Comparison of ENCODE assay signal across 33 cellular contexts in the genomic region with DNA sequence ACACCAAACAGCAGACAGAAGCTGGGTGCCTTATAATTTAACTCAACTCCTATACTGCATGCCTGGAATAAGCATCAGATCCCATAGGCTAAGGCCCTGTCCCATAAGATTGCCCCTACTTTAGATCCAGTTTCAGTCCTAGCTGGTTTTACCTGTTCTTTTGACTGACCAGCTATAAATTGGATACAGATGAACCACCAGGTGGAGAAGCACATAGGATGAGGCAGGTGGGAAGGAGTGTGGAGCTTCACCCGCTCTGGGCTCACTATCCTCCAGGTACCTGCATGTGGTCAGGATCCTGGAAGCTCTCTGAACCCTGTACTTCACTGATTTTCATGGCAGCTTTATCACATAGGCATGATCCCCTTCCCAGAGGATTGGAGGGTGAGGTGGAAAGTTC. TPM values are rescaled to one million over a fixed set of nuclear protein-coding genes. Genes with fewer than 3 reads are reported as not detected.
DNase-seq lines count a peak whose midpoint lies in the region; ATAC-seq, FAIRE-seq and TF ChIP-seq lines count a peak whose summit lies in the region.
"Had no signal": no experiment of that assay in that cellular context is flagged by ENCODE, and none has a peak within 500 bp of the region (broad histone marks: within the 10 kb centered on the region; RNA-seq: fewer than 3 reads in every experiment).

No MANE protein-coding gene starts in this region.

- ATAC-seq in stimulated activated naive CD8-positive, alpha-beta T cell treated with anti-CD3 and anti-CD28 coated beads, Interleukin-15, Interleukin-2, amounts not matched to agents 100 U/mL and 50 U/mL, for 24 hours, result no peak
- ATAC-seq in HG02678 (IDR thresholded peaks at IDR 0.05; ENCODE audit: unreplicated experiment), result no peak
- ATAC-seq: activated CD4-positive, alpha-beta T cell treated with anti-CD3 and anti-CD28 coated beads for 36 hours; foreskin keratinocyte; Right ventricle myocardium inferior; SK-N-SH treated with all-trans-retinoic acid at 6 μM for 48 hours had no signal

- no peak overlapping the region for H3K56ac ChIP-seq in H1 (replicated peaks; ENCODE audit: insufficient read length, low read depth, low read length)

- no peak for TF ChIP-seq POLR2A in H1 (IDR thresholded peaks at IDR 0.05; ENCODE audit: control extremely low read depth in 1 of 2, low read depth in 2 of 2, low read length in 2 of 2)

- H3K23ac ChIP-seq in H1 (ENCODE audit: insufficient read length), result no peak overlapping the region

- no peaks in the 10 kb centered on the region for H3K9me3 ChIP-seq in Caco-2
- no peaks in the 10 kb centered on the region; a peak in 1 of 4 replicates for H3K9me3 ChIP-seq in H1 (ENCODE audit: insufficient read depth in 2 of 2, low read depth in 1 of 2, low read length in 1 of 2)
- H3K9me3 ChIP-seq: prostate gland, thoracic aorta, uterus had no signal

- no peaks in the 10 kb centered on the region for H3K36me3 ChIP-seq in Caco-2 (ENCODE audit: control insufficient read depth, insufficient read depth, low read length)
- H3K36me3 ChIP-seq in H1 (ENCODE audit: control insufficient read depth in 2 of 4, insufficient read depth in 4 of 4, low read length in 3 of 4), result peaks cover 0 to 2% (median 0%) of the 10 kb centered on the region in 4 experiments; a peak in 1 of 8 replicates
- H3K36me3 ChIP-seq: ascending aorta, esophagus muscularis mucosa, left ventricle myocardium inferior, prostate gland, thoracic aorta, uterus had no signal

- H3K4me1 ChIP-seq in Caco-2 (peaks cover 9% of the 10 kb centered on the region; the same call in 1 of the 2 replicates), H1 (replicated peaks in 1 of 4; ENCODE audit: control insufficient read depth in 3 of 4, insufficient read depth in 4 of 4, low read length in 3 of 4) (peaks cover 0 to 4% (median 0%) of the 10 kb centered on the region in 4 experiments; a peak in 1 of 7 replicates)
- H3K4me1 ChIP-seq: ascending aorta; BLaER1 treated with 17β-estradiol and CSF1 and Interleukin-3, amounts not matched to agents 10 nM and 100 nM; esophagus muscularis mucosa; foreskin keratinocyte; prostate gland; uterus had no signal

- H3K36me3 Mint-ChIP-seq in Caco-2 (ENCODE audit: insufficient read depth, unreplicated experiment), result peaks cover 7% of the 10 kb centered on the region

- H4K5ac ChIP-seq in H1 (ENCODE audit: insufficient read length, low read depth, low read length), result no peak overlapping the region

- no peak overlapping the region for H3K9ac ChIP-seq in H1 (replicated peaks in 1 of 4; ENCODE audit: extremely low read depth in 1 of 4, low read depth in 3 of 4, low read length in 3 of 4)
- H3K9ac ChIP-seq: BLaER1 treated with 17β-estradiol and CSF1 and Interleukin-3, amounts not matched to agents 10 nM and 100 nM; GM23248 had no signal

- no peak overlapping the region for H3K14ac ChIP-seq in H1 (ENCODE audit: insufficient read length)

- H2BK15ac ChIP-seq in H1 (ENCODE audit: low read length), result no peak overlapping the region

- peak; percentile 22 to 37; a peak in 3 of 4 replicates for TF ChIP-seq RAD21 in H1 (IDR thresholded peaks at IDR 0.05 in 1 of 2, conservative IDR thresholded peaks at IDR 0.05 in 1 of 2; ENCODE audit: low read depth in 2 of 2, low read length in 2 of 2)

- POLR2A ChIA-PET in Caco-2 (lab: Charles Lee), result interaction anchor here (0.6 kb wide), 1 partner anchor 51 kb away, joined by 3 read pairs; no protein-coding TSS in a partner anchor
- POLR2A ChIA-PET in H1 (lab: Charles Lee; ENCODE audit: partially characterized antibody), result interaction anchor here (0.6 kb wide), 2 partner anchors 32 to 173 kb away, joined by 3 to 5 read pairs; no protein-coding TSS in a partner anchor

- no peak overlapping the region for H2BK120ac ChIP-seq in H1 (replicated peaks; ENCODE audit: low read depth, low read length)

- no peak for TF ChIP-seq EP300 in H1 (IDR thresholded peaks at IDR 0.05; ENCODE audit: borderline replicate concordance in 1 of 2, low read depth in 2 of 2, low read length in 2 of 2)

- peaks cover 0 to 50% of the 10 kb centered on the region in 2 experiments; a peak in 3 of 4 replicates for H3K79me2 ChIP-seq in H1 (ENCODE audit: control insufficient read depth in 1 of 2, insufficient read depth in 2 of 2, low read length in 2 of 2)

- H3K4me3 Mint-ChIP-seq in Caco-2 (ENCODE audit: unreplicated experiment), result no peak overlapping the region
- H3K4me3 Mint-ChIP-seq: activated CD4-positive, alpha-beta T cell treated with anti-CD3 and anti-CD28 coated beads for 36 hours; activated naive CD8-positive, alpha-beta T cell treated with anti-CD3 and anti-CD28 coated beads, Interleukin-2, amount 10 ng/mL, durations not matched to agents 7 days and 5 days; mesothelial cell of epicardium; naive B cell; stimulated activated naive CD8-positive, alpha-beta T cell treated with anti-CD3 and anti-CD28 coated beads, Interleukin-15, Interleukin-2, amounts not matched to agents 100 ng/mL and 50 ng/mL, for 24 hours had no signal

- no peak overlapping the region for H3K4me2 ChIP-seq in H1 (ENCODE audit: insufficient read depth in 1 of 2, low read depth in 2 of 2, low read length in 2 of 2)
- H3K4me2 ChIP-seq: BLaER1 treated with 17β-estradiol and CSF1 and Interleukin-3, amounts not matched to agents 10 nM and 100 nM had no signal

- no peaks in the 10 kb centered on the region for H3K23me2 ChIP-seq in H1 (ENCODE audit: low read depth, low read length)

- TF ChIP-seq CTCF in 22Rv1 (IDR thresholded peaks at IDR 0.05) (no peak), Caco-2 (IDR thresholded peaks at IDR 0.05; ENCODE audit: insufficient read depth in 1 of 2, low read depth in 1 of 2, low read length in 1 of 2, severe bottlenecking in 1 of 2, unreplicated experiment in 1 of 2) (no peak), H1 (IDR thresholded peaks at IDR 0.05; ENCODE audit: control extremely low read depth in 1 of 3, insufficient read depth in 1 of 3, low read depth in 1 of 3, low read length in 3 of 3) (peak in 1 of 3 experiments; percentile 42; a peak in 1 of 4 replicates)

- no peak overlapping the region for H2BK12ac ChIP-seq in H1 (ENCODE audit: low read depth, low read length)

- no peak overlapping the region for H3K18ac ChIP-seq in H1 (ENCODE audit: extremely low read depth, low read length)

- H3K27ac Mint-ChIP-seq in Caco-2 (ENCODE audit: unreplicated experiment), result no peak overlapping the region
- H3K27ac Mint-ChIP-seq: activated CD4-positive, alpha-beta T cell treated with anti-CD3 and anti-CD28 coated beads for 36 hours; activated naive CD8-positive, alpha-beta T cell treated with anti-CD3 and anti-CD28 coated beads, Interleukin-2, amount 10 ng/mL, durations not matched to agents 7 days and 5 days; mesothelial cell of epicardium; naive B cell had no signal

- no peaks in the 10 kb centered on the region for H3K27me3 Mint-ChIP-seq in Caco-2 (ENCODE audit: insufficient read depth, unreplicated experiment)
- H3K27me3 Mint-ChIP-seq: activated CD4-positive, alpha-beta T cell treated with anti-CD3 and anti-CD28 coated beads for 36 hours; activated naive CD8-positive, alpha-beta T cell treated with anti-CD3 and anti-CD28 coated beads, Interleukin-2, amount 10 ng/mL, durations not matched to agents 7 days and 5 days; naive B cell; stimulated activated naive CD8-positive, alpha-beta T cell treated with anti-CD3 and anti-CD28 coated beads, Interleukin-15, Interleukin-2, amounts not matched to agents 100 ng/mL and 50 ng/mL, for 24 hours had no signal

- peak; percentile 39 to 42 for DNase-seq in Caco-2
- peak; percentile 77 to 87 for DNase-seq in NCI-H526 (lab: John Stamatoyannopoulos, UW)
- no peak for DNase-seq in H1 (ENCODE audit: low read depth in 1 of 2, low spot score in 2 of 2)
- no peak for DNase-seq in stimulated activated naive CD8-positive, alpha-beta T cell treated with anti-CD3 and anti-CD28 coated beads, Interleukin-15, Interleukin-2, amounts not matched to agents 100 U/mL and 50 U/mL, for 24 hours
- DNase-seq in NCI-H226, result no peak
- no peak for DNase-seq in glomerular visceral epithelial cell (ENCODE audit: extremely low spot score)
- DNase-seq: activated CD4-positive, alpha-beta T cell treated with anti-CD3 and anti-CD28 coated beads for 36 hours; activated effector memory CD4-positive, alpha-beta T cell treated with Interleukin-2 at 50 U/mL for 16 hours; activated naive CD8-positive, alpha-beta T cell treated with anti-CD3 and anti-CD28 coated beads, Interleukin-2, amount 10 ng/mL, durations not matched to agents 7 days and 5 days; activated T-cell treated with anti-CD3 and anti-CD28 coated beads for 4 hours; Calu3; cortex of kidney; EL; foreskin keratinocyte; GM23248; left ventricle myocardium inferior; MG63; naive B cell; NCI-H1436; NCI-H2171; uterus had no signal

- no peak overlapping the region for H4K91ac ChIP-seq in H1 (replicated peaks; ENCODE audit: insufficient read length, low read length)

- no peaks in the 10 kb centered on the region for H3K27me3 ChIP-seq in Caco-2 (replicated peaks; ENCODE audit: control insufficient read depth, insufficient read depth, low read length)
- no peaks in the 10 kb centered on the region for H3K27me3 ChIP-seq in H1 (replicated peaks in 1 of 4; ENCODE audit: control insufficient read depth in 3 of 4, extremely low read depth in 1 of 4, insufficient read depth in 3 of 4, low read length in 3 of 4)
- H3K27me3 ChIP-seq: ascending aorta; BLaER1 treated with 17β-estradiol and CSF1 and Interleukin-3, amounts not matched to agents 10 nM and 100 nM; esophagus muscularis mucosa; foreskin keratinocyte; MG63; uterus had no signal

- H3K27ac ChIP-seq in 22Rv1 (peak overlapping the region; percentile 9; the same call in 1 of the 2 replicates), H1 (ENCODE audit: low read depth, low read length) (no peak overlapping the region)
- H3K27ac ChIP-seq: ascending aorta; BLaER1 treated with 17β-estradiol and CSF1 and Interleukin-3, amounts not matched to agents 10 nM and 100 nM; esophagus muscularis mucosa; foreskin keratinocyte; GM23248; left ventricle myocardium inferior; prostate gland; thoracic aorta; uterus had no signal

- H4K8ac ChIP-seq in H1 (ENCODE audit: extremely low read depth, insufficient read depth, low read length), result no peak overlapping the region

- peaks cover 2% of the 10 kb centered on the region; the same call in 1 of the 2 replicates for H3K79me1 ChIP-seq in H1 (ENCODE audit: low read depth, low read length)

- H2BK20ac ChIP-seq in H1 (ENCODE audit: low read length), result no peak overlapping the region

- intact Hi-C loops in Caco-2 (cut with micrococcal nuclease; ENCODE audit: unreplicated experiment), result loop anchor here (1.0 kb wide), 1 partner anchor 27 kb away; no protein-coding TSS in a partner anchor

- H3K4me3 ChIP-seq in Caco-2 (ENCODE audit: low read depth, low read length) (no peak overlapping the region), H1 (ENCODE audit: extremely low read depth in 1 of 4, insufficient read depth in 2 of 4, low read depth in 3 of 4, low read length in 4 of 4) (no peak overlapping the region)
- H3K4me3 ChIP-seq: ascending aorta; BLaER1 treated with 17β-estradiol and CSF1 and Interleukin-3, amounts not matched to agents 10 nM and 100 nM; esophagus muscularis mucosa; GM23248; left ventricle myocardium inferior; MG63; prostate gland; thoracic aorta; uterus had no signal

- H2AK5ac ChIP-seq in H1 (ENCODE audit: low read depth, low read length), result no peak overlapping the region

- H2AFZ ChIP-seq in H1 (ENCODE audit: low read length), result no peak overlapping the region
- H2AFZ ChIP-seq: GM23248 had no signal

- no peaks in the 10 kb centered on the region for H3K9me3 Mint-ChIP-seq in Caco-2 (ENCODE audit: unreplicated experiment)

- no peaks in the 10 kb centered on the region for H3K4me1 Mint-ChIP-seq in Caco-2 (ENCODE audit: low read depth, unreplicated experiment)
- H3K4me1 Mint-ChIP-seq: activated CD4-positive, alpha-beta T cell treated with anti-CD3 and anti-CD28 coated beads for 36 hours; activated naive CD8-positive, alpha-beta T cell treated with anti-CD3 and anti-CD28 coated beads, Interleukin-2, amount 10 ng/mL, durations not matched to agents 7 days and 5 days had no signal

- CTCF ChIA-PET in Caco-2 (lab: Charles Lee) (interaction anchor here (0.6 to 1.1 kb wide), 3 partner anchors 12 to 178 kb away, joined by 3 to 9 read pairs (median 3); no protein-coding TSS in a partner anchor), H1 (lab: Charles Lee; ENCODE audit: partially characterized antibody) (interaction anchor here (0.7 to 1.6 kb wide), 7 partner anchors 9 to 47 kb away, joined by 3 to 6 read pairs (median 4); no protein-coding TSS in a partner anchor)

- WGBS in H1 (ENCODE audit: extremely low coverage in 1 of 2, insufficient coverage in 1 of 2, insufficient read length in 1 of 2, insufficient replicate concordance in 2 of 2, low coverage in 1 of 2, low lambda C conversion rate in 2 of 2, missing lambda C conversion rate in 1 of 2), 2 experiments, result 82% methylated on average over 1 of the region's 1 CpG; no CpG with 5 or more reads in 1 of the 2 experiments

- BruUV-seq in Caco-2 (replicated peaks; lab: Mats Ljungman, UMichigan), result no TSS peak

- no peak overlapping the region for H2BK5ac ChIP-seq in H1 (ENCODE audit: low read depth, low read length)

- no peaks in the 10 kb centered on the region for H4K20me1 ChIP-seq in H1 (replicated peaks in 1 of 2; ENCODE audit: control insufficient read depth in 1 of 2, insufficient read depth in 2 of 2, low read length in 2 of 2)

- FAIRE-seq in H1 (lab: Jason Lieb, UNC), result no peak
- FAIRE-seq: GM12891 had no signal

- no peak overlapping the region for H3K4ac ChIP-seq in H1 (replicated peaks; ENCODE audit: insufficient read length, low read depth, low read length)

RNA-seq across cellular contexts. Expression of gene MAST2, which starts 51.3 kb away (rescaled TPM):
- total RNA-seq in Caco-2 (2022), result 43.3 and 49.6 TPM in 2 replicates
- total RNA-seq in H1 (2021; fragmentation: NEBNext Ultra II Directional; extraction: Animal tissue kit (Norgen Biotek cat#: 25700)), result 35.4 and 36.9 TPM in 2 replicates
- polyA plus RNA-seq in H1 (2011; rRNA removed), result 20.5 and 23.3 TPM in 2 replicates
- 21.4 TPM for polyA plus RNA-seq in H1 (2011; cell fraction: cytosol; rRNA removed)
- polyA plus RNA-seq in H1 (2011; cell fraction: nucleus; rRNA removed), result 69.9 TPM
- 20.0 to 29.7 TPM (median 28.7 TPM) in 4 replicates for polyA plus RNA-seq in H1 (2012, experiment 1 of 2)
- 21.6 TPM for polyA plus RNA-seq in H1 (2012, experiment 2 of 2)
- polyA plus RNA-seq in H1 (2013, experiment 1 of 2), result 15.1 TPM
- 15.5 TPM for polyA plus RNA-seq in H1 (2013, experiment 2 of 2)
- polyA minus RNA-seq in H1 (2011; rRNA and poly(A)+ RNA removed), result 50.4 and 56.1 TPM in 2 replicates
- polyA minus RNA-seq in H1 (2011; cell fraction: cytosol; rRNA and poly(A)+ RNA removed), result 31.9 TPM
- 67.3 TPM for polyA minus RNA-seq in H1 (2011; cell fraction: nucleus; rRNA and poly(A)+ RNA removed)

Comparison
In these comparisons a context has a peak if more than half of its experiments do, and no peak if none do; other contexts are left out.
1. DNase-seq: peak in Caco-2 (2 of 2) and NCI-H526 (2 of 2); none in H1 (0 of 2), stimulated activated naive CD8-positive, alpha-beta T cell treated with anti-CD3 and anti-CD28 coated beads, Interleukin-15, Interleukin-2, amounts not matched to agents 100 U/mL and 50 U/mL, for 24 hours (single experiment), NCI-H226 (single experiment) and glomerular visceral epithelial cell (single experiment).